22 cellular contexts compared by ENCODE assay signal in the genomic region with DNA sequence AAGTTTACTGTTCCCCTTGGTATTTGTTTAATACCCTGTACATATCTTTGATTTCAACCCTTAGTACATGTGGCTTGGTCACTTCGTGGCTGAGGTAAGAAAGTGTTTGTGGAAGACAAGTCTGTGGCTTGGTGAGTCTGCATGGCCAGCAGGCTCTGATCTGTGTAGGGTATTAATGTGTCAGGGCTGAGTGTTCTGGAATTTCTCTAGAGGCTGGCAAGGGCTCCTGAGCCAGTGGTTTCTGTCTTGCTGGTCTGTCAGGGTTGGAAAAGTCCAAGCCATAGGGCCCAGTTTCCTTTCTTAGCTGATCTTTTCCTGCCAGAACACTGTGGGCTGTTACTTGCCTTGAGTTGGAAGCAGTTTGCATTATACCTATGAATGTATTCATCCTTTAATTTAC. TPM values are rescaled to one million over a fixed set of nuclear protein-coding genes. Genes with fewer than 3 reads are reported as not detected.
A peak's percentile ranks its signal among the peaks of the same experiment; 100 is the strongest.
DNase-seq lines count a peak whose midpoint lies in the region; ATAC-seq and TF ChIP-seq lines count a peak whose summit lies in the region.
"Had no signal": no experiment of that assay in that cellular context is flagged by ENCODE, and none has a peak within 500 bp of the region (broad histone marks: within the 10 kb centered on the region; RNA-seq: fewer than 3 reads in every experiment).

No MANE protein-coding gene starts in this region.

- DNase-seq in SK-N-SH (no peak), NCI-H226 (peak; percentile 53), fibroblast of the aortic adventitia (ENCODE audit: low read depth) (peak; percentile 8), smooth muscle cell (lab: John Stamatoyannopoulos, UW; ENCODE audit: unreplicated experiment) (no peak), SKM-1 (lab: John Stamatoyannopoulos, UW; ENCODE audit: unreplicated experiment) (no peak), NCI-H2171 (lab: John Stamatoyannopoulos, UW) (no peak)
- no peak for DNase-seq in activated effector memory CD4-positive, alpha-beta T cell treated with Interleukin-2 at 50 U/mL for 16 hours
- DNase-seq: Calu3; CD4-positive, alpha-beta memory T cell; DMS53; H7; KG1; NCI-H1048; NCI-H1436 treated with DMSO at 0.1 percent for 48 hours; NCI-H2029 treated with DMSO at 0.1 percent for 48 hours; NCI-H2227 treated with DMSO at 0.1 percent for 48 hours; NCI-H524 treated with DMSO at 0.1 percent for 48 hours had no signal

- H3K4me2 ChIP-seq in SK-N-SH (no peak overlapping the region), smooth muscle cell (peak overlapping the region; percentile 14)

- H3K27me3 ChIP-seq in SK-N-SH (ENCODE audit: insufficient read depth) (no peaks in the 10 kb centered on the region), smooth muscle cell (ENCODE audit: low read depth) (no peaks in the 10 kb centered on the region)

- no peak for ATAC-seq in SK-N-SH treated with all-trans-retinoic acid at 6 μM for 48 hours
- ATAC-seq: HepG2 had no signal

- H3K27ac ChIP-seq in SK-N-SH (ENCODE audit: low read depth in 2 of 2, low read length in 1 of 2) = no peak overlapping the region
- H3K27ac ChIP-seq in smooth muscle cell (ENCODE audit: low read depth) = no peak overlapping the region
- H3K27ac ChIP-seq: 22Rv1 had no signal

- H3K9ac ChIP-seq in SK-N-SH (no peak overlapping the region), smooth muscle cell (ENCODE audit: low read depth) (no peak overlapping the region)

- H3K4me3 ChIP-seq in SK-N-SH (ENCODE audit: low read depth in 2 of 2, low read length in 1 of 2) = no peak overlapping the region
- no peak overlapping the region for H3K4me3 ChIP-seq in fibroblast of the aortic adventitia (ENCODE audit: low read depth, low read length)
- H3K4me3 ChIP-seq in smooth muscle cell = no peak overlapping the region

- H3K9me3 ChIP-seq in SK-N-SH = no peaks in the 10 kb centered on the region
- no peaks in the 10 kb centered on the region for H3K9me3 ChIP-seq in smooth muscle cell (replicated peaks; ENCODE audit: low read depth)

- H4K20me1 ChIP-seq in SK-N-SH (ENCODE audit: insufficient read depth) (no peaks in the 10 kb centered on the region), smooth muscle cell (ENCODE audit: low read depth) (no peaks in the 10 kb centered on the region)

- TF ChIP-seq CTCF in SK-N-SH (IDR thresholded peaks at IDR 0.05) = no peak
- TF ChIP-seq CTCF in fibroblast of the aortic adventitia (IDR thresholded peaks at IDR 0.05; ENCODE audit: insufficient read depth, low read length) = no peak
- no peak for TF ChIP-seq CTCF in smooth muscle cell (IDR thresholded peaks at IDR 0.05; ENCODE audit: borderline replicate concordance, insufficient read depth, poor library complexity, severe bottlenecking)

- POLR2A ChIA-PET in SK-N-SH (lab: Yijun Ruan, JAX) = no interaction called here

- H3F3A ChIP-seq in SK-N-SH (replicated peaks; ENCODE audit: insufficient read depth) (no peaks in the 10 kb centered on the region), smooth muscle cell (ENCODE audit: low read depth) (no peaks in the 10 kb centered on the region)

- H3K4me1 ChIP-seq in SK-N-SH (ENCODE audit: control insufficient read depth in 1 of 2, insufficient read depth in 2 of 2, low read depth in 1 of 2, low read length in 1 of 2) = no peaks in the 10 kb centered on the region; a peak in 2 of 4 replicates
- no peaks in the 10 kb centered on the region for H3K4me1 ChIP-seq in smooth muscle cell (ENCODE audit: low read depth)

- no peaks in the 10 kb centered on the region for H3K36me3 ChIP-seq in SK-N-SH (replicated peaks in 1 of 2; ENCODE audit: control insufficient read depth in 1 of 2, insufficient read depth in 2 of 2, low read length in 1 of 2)
- H3K36me3 ChIP-seq in smooth muscle cell (ENCODE audit: low read depth) = no peaks in the 10 kb centered on the region

- no peaks in the 10 kb centered on the region for H3K9me2 ChIP-seq in SK-N-SH

- TF ChIP-seq RAD21 in SK-N-SH (IDR thresholded peaks at IDR 0.05; ENCODE audit: low read length) = no peak

- CTCF ChIA-PET in SK-N-SH (lab: Yijun Ruan, JAX) = interaction anchor here (0.6 kb wide), 1 partner anchor 12 kb away, joined by 3 read pairs; no protein-coding TSS in a partner anchor

- no peak for TF ChIP-seq EP300 in SK-N-SH (IDR thresholded peaks at IDR 0.05; ENCODE audit: borderline replicate concordance in 1 of 2, low read depth in 1 of 2, low read length in 1 of 2)

- H3K79me2 ChIP-seq in SK-N-SH (ENCODE audit: insufficient read depth) (no peaks in the 10 kb centered on the region), smooth muscle cell (ENCODE audit: low read depth) (no peaks in the 10 kb centered on the region)

- no peak overlapping the region for H2AFZ ChIP-seq in SK-N-SH (ENCODE audit: low read depth)
- no peak overlapping the region for H2AFZ ChIP-seq in smooth muscle cell (ENCODE audit: low read depth)

- WGBS in SK-N-SH (ENCODE audit: low lambda C conversion rate) = 0% methylated on average over 1 of the region's 1 CpG
- WGBS in smooth muscle cell (ENCODE audit: low lambda C conversion rate) = 9% methylated on average over 1 of the region's 1 CpG

TF ChIP-seq in SK-N-SH treated with all-trans-retinoic acid at 6 μM for 48 hours, 23 proteins besides CTCF, POLR2A, EP300 and RAD21:
- no peak for TF ChIP-seq ZNF565 (CRISPR knock-in tag; conservative IDR thresholded peaks at IDR 0.05; ENCODE audit: low read depth)
- 0 out of 2 replicates have a peak, but pooled peaks have one; percentile 12 for TF ChIP-seq ISL1 (CRISPR knock-in tag; IDR thresholded peaks at IDR 0.05)

TF ChIP-seq in SK-N-SH, 30 proteins besides CTCF, POLR2A, EP300 and RAD21:
- TF ChIP-seq CHD2 (IDR thresholded peaks at IDR 0.05; ENCODE audit: low read length, partially characterized antibody) (no peak), FOXJ3 (CRISPR knock-in tag; IDR thresholded peaks at IDR 0.05) (no peak), YY1 (IDR thresholded peaks at IDR 0.05; ENCODE audit: low read depth) (no peak), RCOR1 (IDR thresholded peaks at IDR 0.05; ENCODE audit: low read length) (no peak), ELF1 (IDR thresholded peaks at IDR 0.05) (no peak), NRF1 (IDR thresholded peaks at IDR 0.05; ENCODE audit: low read depth, low read length) (no peak)
- TF ChIP-seq, protein P1, sequence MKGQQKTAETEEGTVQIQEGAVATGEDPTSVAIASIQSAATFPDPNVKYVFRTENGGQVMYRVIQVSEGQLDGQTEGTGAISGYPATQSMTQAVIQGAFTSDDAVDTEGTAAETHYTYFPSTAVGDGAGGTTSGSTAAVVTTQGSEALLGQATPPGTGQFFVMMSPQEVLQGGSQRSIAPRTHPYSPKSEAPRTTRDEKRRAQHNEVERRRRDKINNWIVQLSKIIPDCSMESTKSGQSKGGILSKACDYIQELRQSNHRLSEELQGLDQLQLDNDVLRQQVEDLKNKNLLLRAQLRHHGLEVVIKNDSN (IDR thresholded peaks at IDR 0.05; ENCODE audit: borderline replicate concordance, low read depth) = no peak
- TF ChIP-seq, protein P2, sequence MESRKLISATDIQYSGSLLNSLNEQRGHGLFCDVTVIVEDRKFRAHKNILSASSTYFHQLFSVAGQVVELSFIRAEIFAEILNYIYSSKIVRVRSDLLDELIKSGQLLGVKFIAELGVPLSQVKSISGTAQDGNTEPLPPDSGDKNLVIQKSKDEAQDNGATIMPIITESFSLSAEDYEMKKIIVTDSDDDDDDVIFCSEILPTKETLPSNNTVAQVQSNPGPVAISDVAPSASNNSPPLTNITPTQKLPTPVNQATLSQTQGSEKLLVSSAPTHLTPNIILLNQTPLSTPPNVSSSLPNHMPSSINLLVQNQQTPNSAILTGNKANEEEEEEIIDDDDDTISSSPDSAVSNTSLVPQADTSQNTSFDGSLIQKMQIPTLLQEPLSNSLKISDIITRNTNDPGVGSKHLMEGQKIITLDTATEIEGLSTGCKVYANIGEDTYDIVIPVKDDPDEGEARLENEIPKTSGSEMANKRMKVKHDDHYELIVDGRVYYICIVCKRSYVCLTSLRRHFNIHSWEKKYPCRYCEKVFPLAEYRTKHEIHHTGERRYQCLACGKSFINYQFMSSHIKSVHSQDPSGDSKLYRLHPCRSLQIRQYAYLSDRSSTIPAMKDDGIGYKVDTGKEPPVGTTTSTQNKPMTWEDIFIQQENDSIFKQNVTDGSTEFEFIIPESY (IDR thresholded peaks at IDR 0.05; ENCODE audit: borderline replicate concordance, low read depth) = no peak
- TF ChIP-seq, protein P3, sequence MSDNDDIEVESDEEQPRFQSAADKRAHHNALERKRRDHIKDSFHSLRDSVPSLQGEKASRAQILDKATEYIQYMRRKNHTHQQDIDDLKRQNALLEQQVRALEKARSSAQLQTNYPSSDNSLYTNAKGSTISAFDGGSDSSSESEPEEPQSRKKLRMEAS (IDR thresholded peaks at IDR 0.05; ENCODE audit: low read depth) = no peak
- TF ChIP-seq, protein P4, sequence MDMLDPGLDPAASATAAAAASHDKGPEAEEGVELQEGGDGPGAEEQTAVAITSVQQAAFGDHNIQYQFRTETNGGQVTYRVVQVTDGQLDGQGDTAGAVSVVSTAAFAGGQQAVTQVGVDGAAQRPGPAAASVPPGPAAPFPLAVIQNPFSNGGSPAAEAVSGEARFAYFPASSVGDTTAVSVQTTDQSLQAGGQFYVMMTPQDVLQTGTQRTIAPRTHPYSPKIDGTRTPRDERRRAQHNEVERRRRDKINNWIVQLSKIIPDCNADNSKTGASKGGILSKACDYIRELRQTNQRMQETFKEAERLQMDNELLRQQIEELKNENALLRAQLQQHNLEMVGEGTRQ (IDR thresholded peaks at IDR 0.05; ENCODE audit: borderline replicate concordance, low read depth, low read length) = no peak

RNA-seq across cellular contexts. Expression of a gene that starts 48.0 kb away (rescaled TPM):
- polyA plus RNA-seq in SK-N-SH (2012; rRNA removed) (6.3 and 7.0 TPM in 2 replicates), smooth muscle cell (10.1 and 21.0 TPM in 2 replicates)
- polyA plus RNA-seq in SK-N-SH (2012; cell fraction: cytosol; rRNA removed) = 4.8 and 6.2 TPM in 2 replicates
- 13.9 and 18.0 TPM in 2 replicates for polyA plus RNA-seq in SK-N-SH (2012; cell fraction: nucleus; rRNA removed)
- total RNA-seq in fibroblast of the aortic adventitia (ENCODE audit: low replicate concordance) (12.4 and 12.6 TPM in 2 replicates), smooth muscle cell (20.2 and 20.5 TPM in 2 replicates)
- total RNA-seq: Calu3; CD4-positive, alpha-beta memory T cell; G401; OCI-LY7 had no signal
- polyA plus RNA-seq: CD4-positive, alpha-beta memory T cell; HepG2 had no signal

Comparison
In these comparisons a context has a peak if more than half of its experiments do, and no peak if none do; other contexts are left out.
1. DNase-seq: peak in NCI-H226 (single experiment) and fibroblast of the aortic adventitia (single experiment); none in SK-N-SH (single experiment), smooth muscle cell (single experiment), activated effector memory CD4-positive, alpha-beta T cell treated with Interleukin-2 at 50 U/mL for 16 hours (single experiment), SKM-1 (single experiment) and NCI-H2171 (single experiment).